8 cellular contexts compared by ENCODE assay signal in genomic region chr20:62822788-62823651, GRCh38. TPM values are rescaled to one million over a fixed set of nuclear protein-coding genes. Genes with fewer than 3 reads are reported as not detected.
DNase-seq lines count a peak whose midpoint lies in the region; ATAC-seq, FAIRE-seq and TF ChIP-seq lines count a peak whose summit lies in the region.

No MANE protein-coding gene starts in this region.

- no peak overlapping the region for H3K27ac ChIP-seq in astrocyte (ENCODE audit: low read depth, low read length)
- no peak overlapping the region for H3K27ac ChIP-seq in heart left ventricle

- peak overlapping the region; percentile 41 for H3K27ac Mint-ChIP-seq in astrocyte (ENCODE audit: unreplicated experiment)
- no peak overlapping the region for H3K27ac Mint-ChIP-seq in natural killer cell

- H2AFZ ChIP-seq in astrocyte (ENCODE audit: low read depth, low read length), result no peak overlapping the region

- H3K79me2 ChIP-seq in astrocyte (ENCODE audit: insufficient read depth, low read length), result no peaks in the 10 kb centered on the region

- ATAC-seq in HG03095 (IDR thresholded peaks at IDR 0.05; ENCODE audit: unreplicated experiment), result peak; percentile 59
- peak in 2 of 3 donors; percentile 28 to 51 for ATAC-seq in natural killer cell
- no peak for ATAC-seq in GM19324 (IDR thresholded peaks at IDR 0.05; ENCODE audit: low FRiP score, unreplicated experiment)
- ATAC-seq in heart left ventricle, result no peak

- intact Hi-C loops in natural killer cell (cut with micrococcal nuclease) (no loop called here), heart left ventricle (cut with DNase I) (no loop called here)

- TF ChIP-seq POLR2A in heart left ventricle (IDR thresholded peaks at IDR 0.05), result no peak

- peak; percentile 12 for TF ChIP-seq CTCF in astrocyte (IDR thresholded peaks at IDR 0.05; ENCODE audit: insufficient read depth, low read depth, low read length)
- no peak for TF ChIP-seq CTCF in natural killer cell (IDR thresholded peaks at IDR 0.05)
- TF ChIP-seq CTCF in heart left ventricle (IDR thresholded peaks at IDR 0.05), result peak in 2 of 12 donors; percentile 8 to 15

- H3K4me3 ChIP-seq in astrocyte (ENCODE audit: insufficient read depth, low read depth, low read length) (no peak overlapping the region), heart left ventricle (no peak overlapping the region)

- H3K36me3 Mint-ChIP-seq in astrocyte (ENCODE audit: low read depth, unreplicated experiment) (no peaks in the 10 kb centered on the region), natural killer cell (no peaks in the 10 kb centered on the region)

- H3K9me3 ChIP-seq in astrocyte (ENCODE audit: insufficient read depth, low read depth, low read length), result no peaks in the 10 kb centered on the region
- H3K9me3 ChIP-seq in heart left ventricle, result no peaks in the 10 kb centered on the region

- FAIRE-seq in astrocyte (lab: Jason Lieb, UNC), result no peak

- H3K4me3 Mint-ChIP-seq in astrocyte (ENCODE audit: unreplicated experiment) (peak overlapping the region; percentile 27), natural killer cell (no peak overlapping the region)

- 86 to 92% (median 89%) methylated on average over 20 to 24 of the region's 24 CpGs for WGBS in heart left ventricle, 4 donors

- DNase-seq in NCI-H187 (lab: John Stamatoyannopoulos, UW), result peak; percentile 25 to 41
- no peak for DNase-seq in NCI-H187 treated with DMSO at 0.1 percent for 48 hours (lab: John Stamatoyannopoulos, UW)
- peak; percentile 84 to 87 for DNase-seq in NOMO-1 (lab: John Stamatoyannopoulos, UW; ENCODE audit: unreplicated experiment in 2 of 2)
- DNase-seq in astrocyte (ENCODE audit: low read depth), result no peak
- no peak for DNase-seq in natural killer cell
- no peak for DNase-seq in heart left ventricle

- H3K4me1 ChIP-seq in astrocyte (ENCODE audit: insufficient read depth, low read length) (peaks cover 24% of the 10 kb centered on the region), heart left ventricle (peaks cover 0 to 36% (median 26%) of the 10 kb centered on the region in 12 donors)

- no peaks in the 10 kb centered on the region for H4K20me1 ChIP-seq in astrocyte (ENCODE audit: insufficient read depth, low read length)

- peak overlapping the region; percentile 22 for H3K4me2 ChIP-seq in astrocyte (ENCODE audit: low read length)

- H3K4me1 Mint-ChIP-seq in astrocyte (ENCODE audit: low read depth, unreplicated experiment) (peaks cover 10% of the 10 kb centered on the region), natural killer cell (no peaks in the 10 kb centered on the region)

- H3K27me3 Mint-ChIP-seq in astrocyte (ENCODE audit: low read depth, unreplicated experiment), result peaks cover 2% of the 10 kb centered on the region
- peaks cover 0 to 6% of the 10 kb centered on the region in 2 donors for H3K27me3 Mint-ChIP-seq in natural killer cell (ENCODE audit: low read depth in 2 of 2)

- no peak overlapping the region for H3K9ac ChIP-seq in astrocyte (ENCODE audit: low read length)

- no peaks in the 10 kb centered on the region for H3K36me3 ChIP-seq in astrocyte (ENCODE audit: insufficient read depth, low read length)
- H3K36me3 ChIP-seq in heart left ventricle, result no peaks in the 10 kb centered on the region

- H3K9me3 Mint-ChIP-seq in astrocyte (ENCODE audit: unreplicated experiment), result no peaks in the 10 kb centered on the region
- no peaks in the 10 kb centered on the region for H3K9me3 Mint-ChIP-seq in natural killer cell

- no peaks in the 10 kb centered on the region for H3K27me3 ChIP-seq in astrocyte (ENCODE audit: insufficient read depth, low read length)
- peaks cover 0 to 9% (median 0%) of the 10 kb centered on the region in 9 donors for H3K27me3 ChIP-seq in heart left ventricle

RNA-seq across cellular contexts. Expression of gene COL9A3, which starts 6.2 kb away (rescaled TPM):
- 43.0 and 54.3 TPM in 2 replicates for total RNA-seq in astrocyte
- 1 to 10 TPM in 1 of 3 donors, not detected in 2; 1.9 TPM for total RNA-seq in natural killer cell
- 1 to 10 TPM in 8 of 9 donors, under 1 TPM in 1; 0.67 to 6.0 (median 1.9) TPM for total RNA-seq in heart left ventricle
- 1 to 10 TPM; 2.0 to 4.7 TPM for polyA plus RNA-seq in heart left ventricle

RNA-seq across cellular contexts. Expression of gene OGFR, which starts 18.4 kb away (rescaled TPM):
- total RNA-seq in astrocyte (93.4 and 96.5 TPM in 2 replicates), natural killer cell (10 to 100 TPM; 71.0 to 84.0 (median 83.0) TPM), heart left ventricle (10 to 100 TPM; 14.9 to 46.9 (median 19.2) TPM)
- polyA plus RNA-seq in heart left ventricle, result 10 to 100 TPM; 23.6 to 25.3 TPM

RNA-seq across cellular contexts. Expression of gene MRGBP, which starts 26.7 kb away (rescaled TPM):
- total RNA-seq in astrocyte (18.7 and 19.3 TPM in 2 replicates), natural killer cell (10 to 100 TPM in 2 of 3 donors, 1 to 10 TPM in 1; 8.3 to 12.8 (median 10.0) TPM), heart left ventricle (10 to 100 TPM in 1 of 9 donors, 1 to 10 TPM in 8; 7.2 to 10.5 (median 8.7) TPM)
- polyA plus RNA-seq in heart left ventricle, result 10 to 100 TPM in 1 of 2 donors, 1 to 10 TPM in 1; 7.1 to 10.2 TPM

RNA-seq across cellular contexts. Expression of gene TCFL5, which starts 38.6 kb away (rescaled TPM):
- total RNA-seq in astrocyte (11.0 and 13.5 TPM in 2 replicates), natural killer cell (1 to 10 TPM; 5.1 to 8.0 (median 6.4) TPM), heart left ventricle (1 to 10 TPM; 4.5 to 8.2 (median 6.1) TPM)
- 1 to 10 TPM; 2.5 to 3.7 TPM for polyA plus RNA-seq in heart left ventricle

Comparison
In these comparisons a context has a peak if more than half of its experiments do, and no peak if none do; other contexts are left out.
1. DNase-seq: peak in NCI-H187 (2 of 2) and NOMO-1 (2 of 2); none in NCI-H187 treated with DMSO at 0.1 percent for 48 hours (single experiment), astrocyte (single experiment), natural killer cell (single experiment) and heart left ventricle (0 of 5).
2. ATAC-seq: peak in HG03095 (single experiment) and natural killer cell (2 of 3); none in GM19324 (single experiment) and heart left ventricle (0 of 4).